In genomic region chr12:15700595-15700994, GRCh38 we compare ENCODE assay signal across 9 cellular contexts.
DNase-seq lines count a peak whose midpoint lies in the region; ATAC-seq and TF ChIP-seq lines count a peak whose summit lies in the region.
"Had no signal": no experiment of that assay in that cellular context is flagged by ENCODE, and none has a peak within 500 bp of the region (broad histone marks: within the 10 kb centered on the region; RNA-seq: fewer than 3 reads in every experiment).

No MANE protein-coding gene starts in this region.

- H3K9me2 ChIP-seq in GM23338 (ENCODE audit: insufficient read depth), result no peaks in the 10 kb centered on the region

- CTCF ChIA-PET in CD8-positive, alpha-beta memory T cell (lab: Charles Lee), result no interaction called here

- H3K27me3 ChIP-seq in GM23338 (ENCODE audit: insufficient read depth), result no peaks in the 10 kb centered on the region
- no peaks in the 10 kb centered on the region for H3K27me3 ChIP-seq in CD8-positive, alpha-beta memory T cell (ENCODE audit: insufficient read depth, low read length, poor library complexity, severe bottlenecking)

- no peaks in the 10 kb centered on the region for H3F3A ChIP-seq in GM23338 (replicated peaks; ENCODE audit: low read depth)

- H3K4me3 Mint-ChIP-seq in nephron, result no peak overlapping the region
- no peak overlapping the region for H3K4me3 Mint-ChIP-seq in GM23338
- H3K4me3 Mint-ChIP-seq in CD8-positive, alpha-beta memory T cell, result no peak overlapping the region

- H3K79me2 ChIP-seq in GM23338 (replicated peaks; ENCODE audit: insufficient read depth), result no peaks in the 10 kb centered on the region

- H3K4me1 ChIP-seq in GM23338 (ENCODE audit: insufficient read depth), result peaks cover 7% of the 10 kb centered on the region; the same call in 1 of the 2 replicates
- no peaks in the 10 kb centered on the region for H3K4me1 ChIP-seq in CD8-positive, alpha-beta memory T cell (ENCODE audit: insufficient read depth, low read length)

- no peaks in the 10 kb centered on the region for H3K36me3 ChIP-seq in GM23338 (ENCODE audit: insufficient read depth)
- H3K36me3 ChIP-seq in CD8-positive, alpha-beta memory T cell (ENCODE audit: insufficient read depth, low read length), result no peaks in the 10 kb centered on the region

- H3K4me1 Mint-ChIP-seq in nephron (peaks cover 7% of the 10 kb centered on the region), GM23338 (peaks cover 5% of the 10 kb centered on the region; the same call in 2 of the 3 replicates)
- peaks cover 4 to 10% (median 4%) of the 10 kb centered on the region in 3 donors for H3K4me1 Mint-ChIP-seq in CD8-positive, alpha-beta memory T cell

- H2AFZ ChIP-seq in GM23338, result no peak overlapping the region

- ATAC-seq in GM21576 (IDR thresholded peaks at IDR 0.05; ENCODE audit: unreplicated experiment), result peak; percentile 64
- ATAC-seq in GM23338, result no peak

- no peaks in the 10 kb centered on the region for H3K36me3 Mint-ChIP-seq in nephron (ENCODE audit: low read depth)
- no peaks in the 10 kb centered on the region for H3K36me3 Mint-ChIP-seq in GM23338 (ENCODE audit: low read depth)
- H3K36me3 Mint-ChIP-seq in CD8-positive, alpha-beta memory T cell, result no peaks in the 10 kb centered on the region
- H3K36me3 Mint-ChIP-seq: IgD-negative memory B cell had no signal

- H3K9me3 ChIP-seq in CD8-positive, alpha-beta memory T cell (ENCODE audit: low read length), result no peaks in the 10 kb centered on the region

- POLR2A ChIA-PET in CD8-positive, alpha-beta memory T cell (lab: Charles Lee), result no interaction called here

- H3K4me2 ChIP-seq in GM23338, result no peak overlapping the region

- no peaks in the 10 kb centered on the region for H4K20me1 ChIP-seq in GM23338 (replicated peaks; ENCODE audit: insufficient read depth)

- no peak overlapping the region for H3K27ac ChIP-seq in GM23338 (ENCODE audit: low read depth)
- H3K27ac ChIP-seq in CD8-positive, alpha-beta memory T cell (ENCODE audit: low read depth, low read length), result no peak overlapping the region

- H3K4me3 ChIP-seq in GM23338, result no peak overlapping the region
- H3K4me3 ChIP-seq in CD8-positive, alpha-beta memory T cell (ENCODE audit: low read length), result no peak overlapping the region

- no peaks in the 10 kb centered on the region for H3K27me3 Mint-ChIP-seq in nephron (ENCODE audit: low read depth)
- H3K27me3 Mint-ChIP-seq in GM23338 (ENCODE audit: insufficient read depth, low read depth, poor library complexity), result no peaks in the 10 kb centered on the region
- peaks cover 0 to 5% of the 10 kb centered on the region in 2 donors for H3K27me3 Mint-ChIP-seq in CD8-positive, alpha-beta memory T cell
- H3K27me3 Mint-ChIP-seq: IgD-negative memory B cell had no signal

- TF ChIP-seq CTCF in nephron (IDR thresholded peaks at IDR 0.05; ENCODE audit: unreplicated experiment in 3 of 3) (no peak), GM23338 (conservative IDR thresholded peaks at IDR 0.05; ENCODE audit: low read depth in 2 of 2) (no peak)

- DNase-seq in EL (peak; percentile 91), NOMO-1 (lab: John Stamatoyannopoulos, UW; ENCODE audit: unreplicated experiment in 2 of 2) (peak; percentile 46 to 97), dedifferentiated amniotic fluid mesenchymal stem cell (ENCODE audit: extremely low spot score) (peak; percentile 88), GM23338 (ENCODE audit: low spot score) (no peak)
- no peak for DNase-seq in stimulated activated naive CD4-positive, alpha-beta T cell treated with Interleukin-2 at 50 U/mL for 16 hours (lab: John Stamatoyannopoulos, UW)
- no peak for DNase-seq in CD8-positive, alpha-beta memory T cell

- H3K27ac Mint-ChIP-seq in nephron (peak overlapping the region in 2 of 3 experiments; percentile 5 to 16), GM23338 (no peak overlapping the region)
- no peak overlapping the region for H3K27ac Mint-ChIP-seq in CD8-positive, alpha-beta memory T cell

- H3K9me3 Mint-ChIP-seq in nephron, result no peaks in the 10 kb centered on the region
- H3K9me3 Mint-ChIP-seq in GM23338, result no peaks in the 10 kb centered on the region
- peaks cover 0 to 2% (median 0%) of the 10 kb centered on the region in 5 donors for H3K9me3 Mint-ChIP-seq in CD8-positive, alpha-beta memory T cell
- H3K9me3 Mint-ChIP-seq: IgD-negative memory B cell had no signal

TF ChIP-seq in GM23338, 12 proteins besides CTCF, POLR2A, EP300 and RAD21:
- TF ChIP-seq ZNF331 (CRISPR knock-in tag; IDR thresholded peaks at IDR 0.05; ENCODE audit: low read depth) (no peak), EZH2phosphoT487 (IDR thresholded peaks at IDR 0.05; ENCODE audit: unreplicated experiment) (no peak), NANOG (IDR thresholded peaks at IDR 0.05; ENCODE audit: borderline replicate concordance) (no peak), JUNB (IDR thresholded peaks at IDR 0.05; ENCODE audit: unreplicated experiment) (no peak), ZNF114 (CRISPR knock-in tag; IDR thresholded peaks at IDR 0.05) (no peak), ZNF462 (CRISPR knock-in tag; IDR thresholded peaks at IDR 0.05) (no peak), POLR2AphosphoS5 (IDR thresholded peaks at IDR 0.05; ENCODE audit: low read depth) (no peak), ETS1 (IDR thresholded peaks at IDR 0.05) (no peak), EZH2 (IDR thresholded peaks at IDR 0.05; ENCODE audit: low read depth, unreplicated experiment) (no peak)

Comparison
In these comparisons a context has a peak if more than half of its experiments do, and no peak if none do; other contexts are left out.
1. DNase-seq: peak in EL (single experiment), NOMO-1 (2 of 2) and dedifferentiated amniotic fluid mesenchymal stem cell (single experiment); none in stimulated activated naive CD4-positive, alpha-beta T cell treated with Interleukin-2 at 50 U/mL for 16 hours (single experiment), GM23338 (single experiment) and CD8-positive, alpha-beta memory T cell (0 of 5).
2. H3K27ac Mint-ChIP-seq: peak in nephron (2 of 3); none in GM23338 (single experiment) and CD8-positive, alpha-beta memory T cell (0 of 8).